In the genomic region with DNA sequence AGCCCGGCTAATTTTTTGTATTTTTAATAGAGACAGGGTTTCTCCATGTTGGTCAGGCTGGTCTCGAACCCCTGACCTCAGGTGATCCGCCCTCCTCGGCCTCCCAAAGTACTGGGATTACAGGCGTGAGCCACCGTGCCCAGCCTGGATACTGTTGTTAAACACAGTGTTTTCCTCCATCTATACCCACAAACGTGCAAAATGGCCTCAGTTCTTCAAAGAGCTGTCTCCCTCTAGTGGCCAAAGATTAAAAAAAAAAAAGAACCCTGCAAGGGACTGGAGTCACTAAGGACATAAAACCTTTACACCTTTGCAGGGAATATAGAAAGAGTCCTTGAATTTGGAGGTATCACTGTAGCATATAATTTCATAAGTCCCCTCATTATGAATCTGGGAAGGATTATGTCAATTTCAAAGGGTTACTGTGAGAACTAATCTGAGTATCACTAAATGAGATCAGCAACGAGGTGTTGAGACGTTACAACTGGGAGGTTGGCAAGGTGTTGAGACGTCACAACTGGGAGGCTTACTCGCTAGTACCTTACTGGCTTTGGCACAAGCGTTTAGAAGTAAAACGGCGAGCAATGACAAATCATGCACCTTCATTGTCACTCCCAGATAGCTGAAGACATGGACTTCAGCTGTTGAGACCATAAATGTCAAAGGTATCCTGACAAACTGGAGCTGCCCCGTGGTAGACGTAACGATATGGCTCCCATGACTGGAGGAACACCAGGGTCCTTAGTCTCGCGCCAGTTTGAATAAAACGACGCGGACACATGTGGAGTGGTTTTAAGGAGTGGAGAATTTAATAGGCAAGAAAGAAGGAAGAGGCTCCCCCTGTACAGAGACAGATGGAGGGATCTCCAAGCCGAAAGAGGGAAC, we compare ENCODE assay signal across 9 cellular contexts. TPM values are rescaled to one million over a fixed set of nuclear protein-coding genes. Genes with fewer than 3 reads are reported as not detected.
DNase-seq lines count a peak whose midpoint lies in the region; ATAC-seq and TF ChIP-seq lines count a peak whose summit lies in the region.
"Had no signal": no experiment of that assay in that cellular context is flagged by ENCODE, and none has a peak within 500 bp of the region (broad histone marks: within the 10 kb centered on the region; RNA-seq: fewer than 3 reads in every experiment).

No MANE protein-coding gene starts in this region.

- in situ Hi-C loops in gastrocnemius medialis (cut with MboI; ENCODE audit: low sequenced_read_pairs in 4 of 4), result no loop called here

- no peaks in the 10 kb centered on the region for H3K36me3 Mint-ChIP-seq in activated T-cell treated with anti-CD3 and anti-CD28 coated beads, Interleukin-2, amount 50 U/mL, for 4 hours (ENCODE audit: insufficient read depth)
- no peaks in the 10 kb centered on the region for H3K36me3 Mint-ChIP-seq in activated CD8-positive, alpha-beta T cell treated with anti-CD3 and anti-CD28 coated beads, Interleukin-2, amount 10 ng/mL, durations not matched to agents 7 days and 5 days (ENCODE audit: low read depth)

- H3K27me3 ChIP-seq in heart left ventricle (no peaks in the 10 kb centered on the region), gastrocnemius medialis (no peaks in the 10 kb centered on the region)

- ATAC-seq in activated T-cell treated with anti-CD3 and anti-CD28 coated beads, Interleukin-2, amount 50 U/mL, for 4 hours, result peak; percentile 65 to 67
- ATAC-seq in HG02798 (IDR thresholded peaks at IDR 0.05; ENCODE audit: poor library complexity, unreplicated experiment), result peak; percentile 60
- peak; percentile 85 for ATAC-seq in activated CD8-positive, alpha-beta T cell treated with anti-CD3 and anti-CD28 coated beads, Interleukin-2, amount 10 ng/mL, durations not matched to agents 7 days and 5 days
- ATAC-seq in heart left ventricle, result peak in 3 of 4 donors; percentile 31 to 47 (median 31)
- ATAC-seq in gastrocnemius medialis, result no peak
- no peak for ATAC-seq in HG02970 (IDR thresholded peaks at IDR 0.05; ENCODE audit: low FRiP score, unreplicated experiment)

- H3K36me3 ChIP-seq in heart left ventricle (no peaks in the 10 kb centered on the region), gastrocnemius medialis (no peaks in the 10 kb centered on the region)

- TF ChIP-seq POLR2A in heart left ventricle (IDR thresholded peaks at IDR 0.05), result no peak
- TF ChIP-seq POLR2A in gastrocnemius medialis (IDR thresholded peaks at IDR 0.05), result no peak

- H3K9me3 Mint-ChIP-seq in activated T-cell treated with anti-CD3 and anti-CD28 coated beads, Interleukin-2, amount 50 U/mL, for 4 hours, result no peaks in the 10 kb centered on the region
- no peaks in the 10 kb centered on the region for H3K9me3 Mint-ChIP-seq in activated CD8-positive, alpha-beta T cell treated with anti-CD3 and anti-CD28 coated beads, Interleukin-2, amount 10 ng/mL, durations not matched to agents 7 days and 5 days (ENCODE audit: insufficient read depth)
- H3K9me3 Mint-ChIP-seq: dendritic cell treated with granulocyte-macrophage colony-stimulating factor and Interleukin-4, amounts not matched to agents 40 ng/mL and 50 ng/mL, for 4 days had no signal

- intact Hi-C loops in heart left ventricle (cut with DNase I) (no loop called here), gastrocnemius medialis (cut with DNase I; ENCODE audit: low total_unique reads) (no loop called here)

- peaks cover 0 to 8% (median 0%) of the 10 kb centered on the region in 12 donors for H3K4me1 ChIP-seq in heart left ventricle
- no peaks in the 10 kb centered on the region for H3K4me1 ChIP-seq in gastrocnemius medialis

- TF ChIP-seq CTCF in heart left ventricle (IDR thresholded peaks at IDR 0.05), result peak; percentile 43 to 70 (median 57)
- peak in 3 of 5 experiments; percentile 9 to 49 (median 25) for TF ChIP-seq CTCF in gastrocnemius medialis (IDR thresholded peaks at IDR 0.05 in 4 of 5, conservative IDR thresholded peaks at IDR 0.05 in 1 of 5)

- POLR2A ChIA-PET in activated CD8-positive, alpha-beta T cell treated with anti-CD3 and anti-CD28 coated beads, Interleukin-2, amount 10 ng/mL, durations not matched to agents 7 days and 5 days (lab: Charles Lee), result no interaction called here

- H3K4me1 Mint-ChIP-seq in activated T-cell treated with anti-CD3 and anti-CD28 coated beads, Interleukin-2, amount 50 U/mL, for 4 hours (ENCODE audit: low read depth), result peaks cover 6% of the 10 kb centered on the region
- peaks cover 13% of the 10 kb centered on the region for H3K4me1 Mint-ChIP-seq in activated CD8-positive, alpha-beta T cell treated with anti-CD3 and anti-CD28 coated beads, Interleukin-2, amount 10 ng/mL, durations not matched to agents 7 days and 5 days (ENCODE audit: low read depth)

- WGBS in heart left ventricle, 4 donors, result 73 to 76% (median 74%) methylated on average over 23 of the region's 23 CpGs

- H3K4me3 Mint-ChIP-seq in activated T-cell treated with anti-CD3 and anti-CD28 coated beads, Interleukin-2, amount 50 U/mL, for 4 hours, result no peak overlapping the region
- no peak overlapping the region for H3K4me3 Mint-ChIP-seq in activated CD8-positive, alpha-beta T cell treated with anti-CD3 and anti-CD28 coated beads, Interleukin-2, amount 10 ng/mL, durations not matched to agents 7 days and 5 days
- H3K4me3 Mint-ChIP-seq: dendritic cell treated with granulocyte-macrophage colony-stimulating factor and Interleukin-4, amounts not matched to agents 40 ng/mL and 50 ng/mL, for 4 days had no signal

- CTCF ChIA-PET in activated CD8-positive, alpha-beta T cell treated with anti-CD3 and anti-CD28 coated beads, Interleukin-2, amount 10 ng/mL, durations not matched to agents 7 days and 5 days (lab: Charles Lee), result interaction anchor here (0.5 to 4.7 kb wide), 14 partner anchors 10 to 790 kb away, joined by 3 to 42 read pairs (median 4); a partner anchor contains a TSS

- H3K27ac ChIP-seq in heart left ventricle (no peak overlapping the region), gastrocnemius medialis (no peak overlapping the region)

- H3K4me3 ChIP-seq in heart left ventricle, result no peak overlapping the region
- no peak overlapping the region for H3K4me3 ChIP-seq in gastrocnemius medialis

- peak overlapping the region; percentile 63 for H3K27ac Mint-ChIP-seq in activated CD8-positive, alpha-beta T cell treated with anti-CD3 and anti-CD28 coated beads, Interleukin-2, amount 10 ng/mL, durations not matched to agents 7 days and 5 days
- H3K27ac Mint-ChIP-seq: dendritic cell treated with granulocyte-macrophage colony-stimulating factor and Interleukin-4, amounts not matched to agents 40 ng/mL and 50 ng/mL, for 4 days had no signal

- H3K27me3 Mint-ChIP-seq in activated T-cell treated with anti-CD3 and anti-CD28 coated beads, Interleukin-2, amount 50 U/mL, for 4 hours (ENCODE audit: low read depth), result peaks cover 2% of the 10 kb centered on the region
- H3K27me3 Mint-ChIP-seq in activated CD8-positive, alpha-beta T cell treated with anti-CD3 and anti-CD28 coated beads, Interleukin-2, amount 10 ng/mL, durations not matched to agents 7 days and 5 days (ENCODE audit: low read depth), result peaks cover 2% of the 10 kb centered on the region
- H3K27me3 Mint-ChIP-seq: dendritic cell treated with granulocyte-macrophage colony-stimulating factor and Interleukin-4, amounts not matched to agents 40 ng/mL and 50 ng/mL, for 4 days had no signal

- H3K9me3 ChIP-seq in heart left ventricle, result no peaks in the 10 kb centered on the region
- no peaks in the 10 kb centered on the region for H3K9me3 ChIP-seq in gastrocnemius medialis

- no peak for DNase-seq in activated T-cell treated with anti-CD3 and anti-CD28 coated beads, Interleukin-2, amount 50 U/mL, for 4 hours
- DNase-seq in activated T-cell treated with anti-CD3 and anti-CD28 coated beads, Interleukin-2, amount 50 U/mL, for 1 hour, result no peak
- peak; percentile 21 for DNase-seq in NCI-H226
- DNase-seq in activated CD8-positive, alpha-beta T cell treated with anti-CD3 and anti-CD28 coated beads, Interleukin-2, amount 10 ng/mL, durations not matched to agents 7 days and 5 days, result peak; percentile 49
- DNase-seq in heart left ventricle, result no peak
- no peak for DNase-seq in gastrocnemius medialis

RNA-seq across cellular contexts. Expression of a gene that starts 33.4 kb away (rescaled TPM):
- total RNA-seq in activated T-cell treated with anti-CD3 and anti-CD28 coated beads, Interleukin-2, amount 50 U/mL, for 4 hours, result under 1 TPM in 1 of 3 donors, not detected in 2; 0.11 TPM
- under 1 TPM; 0.18 to 0.87 TPM for total RNA-seq in activated CD8-positive, alpha-beta T cell treated with anti-CD3 and anti-CD28 coated beads, Interleukin-2, amount 10 ng/mL, durations not matched to agents 7 days and 5 days
- under 1 TPM in 7 of 9 donors, not detected in 2; 0.05 to 0.35 (median 0.23) TPM for total RNA-seq in heart left ventricle
- polyA plus RNA-seq in heart left ventricle, result under 1 TPM; 0.03 to 0.04 TPM
- under 1 TPM in 3 of 4 donors, not detected in 1; 0.07 to 0.56 (median 0.20) TPM for total RNA-seq in gastrocnemius medialis

Comparison
In these comparisons a context has a peak if more than half of its experiments do, and no peak if none do; other contexts are left out.
1. ATAC-seq: peak in activated T-cell treated with anti-CD3 and anti-CD28 coated beads, Interleukin-2, amount 50 U/mL, for 4 hours (2 of 2), HG02798 (single experiment), activated CD8-positive, alpha-beta T cell treated with anti-CD3 and anti-CD28 coated beads, Interleukin-2, amount 10 ng/mL, durations not matched to agents 7 days and 5 days (single experiment) and heart left ventricle (3 of 4); none in gastrocnemius medialis (0 of 2) and HG02970 (single experiment).
2. DNase-seq: peak in NCI-H226 (single experiment) and activated CD8-positive, alpha-beta T cell treated with anti-CD3 and anti-CD28 coated beads, Interleukin-2, amount 10 ng/mL, durations not matched to agents 7 days and 5 days (single experiment); none in activated T-cell treated with anti-CD3 and anti-CD28 coated beads, Interleukin-2, amount 50 U/mL, for 4 hours (single experiment), activated T-cell treated with anti-CD3 and anti-CD28 coated beads, Interleukin-2, amount 50 U/mL, for 1 hour (single experiment), heart left ventricle (0 of 5) and gastrocnemius medialis (0 of 2).